ENCODE assay signal across 2 cellular contexts in the genomic region with DNA sequence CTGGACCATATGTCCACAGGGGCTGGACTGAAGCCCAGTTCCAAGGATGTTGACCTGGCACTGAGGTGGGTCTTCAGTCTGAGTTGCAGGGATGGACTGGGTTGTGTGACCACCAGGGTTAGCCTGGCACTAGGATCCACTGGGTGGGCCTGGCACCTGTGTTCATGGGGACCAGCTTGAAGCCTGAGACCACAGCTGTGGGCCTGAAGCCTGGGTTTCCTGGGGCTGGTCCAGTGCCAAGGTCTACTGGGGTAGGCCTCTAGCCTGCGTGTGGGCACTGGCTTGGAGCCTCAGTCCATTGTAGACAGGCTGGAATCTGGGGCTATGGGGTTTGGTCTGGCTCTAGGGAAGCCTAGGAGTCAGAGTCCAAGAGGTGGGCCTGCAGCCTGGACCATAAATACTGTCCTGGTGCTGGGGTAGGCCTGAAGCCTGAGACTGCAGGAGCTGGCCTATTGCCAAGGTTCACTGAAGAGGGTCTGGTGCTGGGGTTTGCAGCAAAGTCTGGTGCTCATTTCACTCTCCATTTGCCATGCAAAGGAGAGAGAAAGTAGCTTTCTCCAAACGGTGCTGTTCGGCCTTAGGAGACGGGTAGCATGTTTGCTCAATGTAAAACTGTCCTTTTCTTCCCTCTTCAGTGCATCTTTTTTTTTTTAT.
TF ChIP-seq lines count a peak whose summit lies in the region.

No MANE protein-coding gene starts in this region.

TF ChIP-seq in GM23338, 12 proteins besides CTCF, POLR2A, EP300 and RAD21:
- no peak for TF ChIP-seq STAT1 (IDR thresholded peaks at IDR 0.05; ENCODE audit: unreplicated experiment)
- no peak for TF ChIP-seq ZNF331 (CRISPR knock-in tag; IDR thresholded peaks at IDR 0.05; ENCODE audit: low read depth)
- no peak for TF ChIP-seq POLR2AphosphoS5 (IDR thresholded peaks at IDR 0.05; ENCODE audit: low read depth)

TF ChIP-seq in H1, 55 proteins besides CTCF, POLR2A, EP300 and RAD21:
- TF ChIP-seq SUZ12 (IDR thresholded peaks at IDR 0.05; ENCODE audit: low read length), result no peak
- TF ChIP-seq E2F6 (IDR thresholded peaks at IDR 0.05), result no peak
- TF ChIP-seq MAX (IDR thresholded peaks at IDR 0.05), result no peak
- no peak for TF ChIP-seq YY1 (IDR thresholded peaks at IDR 0.05; ENCODE audit: low read depth, low read length)
- TF ChIP-seq GTF2F1 (IDR thresholded peaks at IDR 0.05; ENCODE audit: borderline replicate concordance, low read depth, low read length), result no peak
- TF ChIP-seq RFX5 (IDR thresholded peaks at IDR 0.05; ENCODE audit: borderline replicate concordance, low read depth, low read length), result no peak
- no peak for TF ChIP-seq CTBP2 (IDR thresholded peaks at IDR 0.05; ENCODE audit: borderline replicate concordance, insufficient read depth, insufficient read length, low read length)
TF ChIP-seq in H1: peak in this region for 0.
